1 cellular context compared by ENCODE assay signal in the genomic region with DNA sequence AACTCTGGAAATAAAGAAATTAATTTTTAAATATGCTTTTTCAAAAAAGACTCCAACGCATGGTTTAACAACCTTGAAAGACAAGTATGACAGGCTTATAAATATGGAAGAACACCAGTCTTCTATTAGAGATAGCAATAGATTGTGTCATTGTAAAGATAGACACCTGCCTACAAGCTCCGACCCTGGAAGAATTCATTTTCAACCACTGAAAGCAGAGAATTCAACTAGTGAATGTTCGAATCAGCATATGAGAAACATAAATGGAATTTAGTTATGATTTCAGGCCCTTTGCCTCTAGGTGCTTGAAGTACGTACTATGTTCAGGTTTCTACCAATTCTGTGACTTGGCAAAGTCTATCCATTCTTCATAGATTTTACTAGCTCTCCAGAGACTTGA.
TF ChIP-seq lines count a peak whose summit lies in the region.

No MANE protein-coding gene starts in this region.

TF ChIP-seq in neural cell, 6 proteins besides CTCF, POLR2A, EP300 and RAD21 (continued from another document):
- TF ChIP-seq, protein P1, sequence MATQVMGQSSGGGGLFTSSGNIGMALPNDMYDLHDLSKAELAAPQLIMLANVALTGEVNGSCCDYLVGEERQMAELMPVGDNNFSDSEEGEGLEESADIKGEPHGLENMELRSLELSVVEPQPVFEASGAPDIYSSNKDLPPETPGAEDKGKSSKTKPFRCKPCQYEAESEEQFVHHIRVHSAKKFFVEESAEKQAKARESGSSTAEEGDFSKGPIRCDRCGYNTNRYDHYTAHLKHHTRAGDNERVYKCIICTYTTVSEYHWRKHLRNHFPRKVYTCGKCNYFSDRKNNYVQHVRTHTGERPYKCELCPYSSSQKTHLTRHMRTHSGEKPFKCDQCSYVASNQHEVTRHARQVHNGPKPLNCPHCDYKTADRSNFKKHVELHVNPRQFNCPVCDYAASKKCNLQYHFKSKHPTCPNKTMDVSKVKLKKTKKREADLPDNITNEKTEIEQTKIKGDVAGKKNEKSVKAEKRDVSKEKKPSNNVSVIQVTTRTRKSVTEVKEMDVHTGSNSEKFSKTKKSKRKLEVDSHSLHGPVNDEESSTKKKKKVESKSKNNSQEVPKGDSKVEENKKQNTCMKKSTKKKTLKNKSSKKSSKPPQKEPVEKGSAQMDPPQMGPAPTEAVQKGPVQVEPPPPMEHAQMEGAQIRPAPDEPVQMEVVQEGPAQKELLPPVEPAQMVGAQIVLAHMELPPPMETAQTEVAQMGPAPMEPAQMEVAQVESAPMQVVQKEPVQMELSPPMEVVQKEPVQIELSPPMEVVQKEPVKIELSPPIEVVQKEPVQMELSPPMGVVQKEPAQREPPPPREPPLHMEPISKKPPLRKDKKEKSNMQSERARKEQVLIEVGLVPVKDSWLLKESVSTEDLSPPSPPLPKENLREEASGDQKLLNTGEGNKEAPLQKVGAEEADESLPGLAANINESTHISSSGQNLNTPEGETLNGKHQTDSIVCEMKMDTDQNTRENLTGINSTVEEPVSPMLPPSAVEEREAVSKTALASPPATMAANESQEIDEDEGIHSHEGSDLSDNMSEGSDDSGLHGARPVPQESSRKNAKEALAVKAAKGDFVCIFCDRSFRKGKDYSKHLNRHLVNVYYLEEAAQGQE (IDR thresholded peaks at IDR 0.05; ENCODE audit: borderline replicate concordance): no peak
- TF ChIP-seq EZH2 (IDR thresholded peaks at IDR 0.05; ENCODE audit: borderline replicate concordance, insufficient read depth, low read length, poor library complexity, severe bottlenecking): no peak
